In genomic region chr11:61627831-61628753, GRCh38 we compare ENCODE assay signal across 8 cellular contexts. TPM values are rescaled to one million over a fixed set of nuclear protein-coding genes. Genes with fewer than 3 reads are reported as not detected.
DNase-seq lines count a peak whose midpoint lies in the region; ATAC-seq and TF ChIP-seq lines count a peak whose summit lies in the region.

No MANE protein-coding gene starts in this region.

- no peaks in the 10 kb centered on the region for H3K9me3 Mint-ChIP-seq in activated naive CD4-positive, alpha-beta T cell treated with anti-CD3 and anti-CD28 coated beads for 36 hours

- no peaks in the 10 kb centered on the region for H3K4me1 ChIP-seq in BE2C

- H3K27me3 ChIP-seq in BE2C, result no peaks in the 10 kb centered on the region

- H3K9me3 ChIP-seq in BE2C, result no peaks in the 10 kb centered on the region

- DNase-seq in BE2C, result peak; percentile 65
- peak; percentile 31 for DNase-seq in H4 (ENCODE audit: low spot score)
- DNase-seq in NCI-H774 (lab: John Stamatoyannopoulos, UW), result peak; percentile 63
- peak; percentile 68 for DNase-seq in activated naive CD4-positive, alpha-beta T cell treated with anti-CD3 and anti-CD28 coated beads for 36 hours
- DNase-seq in head of caudate nucleus, result peak in 41 of 42 donors; percentile 19 to 82 (median 64)
- DNase-seq in putamen (ENCODE audit: low spot score), result peak; percentile 22

- ATAC-seq in GM18909 (IDR thresholded peaks at IDR 0.05; ENCODE audit: poor library complexity, unreplicated experiment) (no peak), GM21786 (IDR thresholded peaks at IDR 0.05; ENCODE audit: unreplicated experiment) (no peak)

- H3K4me1 Mint-ChIP-seq in activated naive CD4-positive, alpha-beta T cell treated with anti-CD3 and anti-CD28 coated beads for 36 hours (ENCODE audit: low read depth), result no peaks in the 10 kb centered on the region

- intact Hi-C loops in activated naive CD4-positive, alpha-beta T cell treated with anti-CD3 and anti-CD28 coated beads for 36 hours (cut with micrococcal nuclease), result loop anchor here (1.0 to 5.0 kb wide), 3 partner anchors 41 to 182 kb away; no protein-coding TSS in a partner anchor
- intact Hi-C loops in head of caudate nucleus (cut with DNase I), result no loop called here

- H3K4me3 ChIP-seq in BE2C (ENCODE audit: low read depth, low read length), result no peak overlapping the region

- peak; percentile 80 for TF ChIP-seq CTCF in BE2C (IDR thresholded peaks at IDR 0.05; ENCODE audit: low read depth, low read length)

- no peaks in the 10 kb centered on the region for H3K27me3 Mint-ChIP-seq in activated naive CD4-positive, alpha-beta T cell treated with anti-CD3 and anti-CD28 coated beads for 36 hours (ENCODE audit: low read depth)

- H3K4me3 Mint-ChIP-seq in activated naive CD4-positive, alpha-beta T cell treated with anti-CD3 and anti-CD28 coated beads for 36 hours, result no peak overlapping the region

- no peaks in the 10 kb centered on the region for H3K36me3 Mint-ChIP-seq in activated naive CD4-positive, alpha-beta T cell treated with anti-CD3 and anti-CD28 coated beads for 36 hours (ENCODE audit: low read depth)

- no peak overlapping the region for H3K27ac Mint-ChIP-seq in activated naive CD4-positive, alpha-beta T cell treated with anti-CD3 and anti-CD28 coated beads for 36 hours

- CTCF ChIA-PET in activated naive CD4-positive, alpha-beta T cell treated with anti-CD3 and anti-CD28 coated beads for 36 hours (lab: Charles Lee), result interaction anchor here (0.6 to 2.0 kb wide), 6 partner anchors 10 to 1543 kb away, joined by 3 to 8 read pairs (median 4); no protein-coding TSS in a partner anchor

- H3K36me3 ChIP-seq in BE2C, result no peaks in the 10 kb centered on the region

RNA-seq across cellular contexts. Expression of gene SYT7, which starts 47.2 kb away (rescaled TPM):
- polyA plus RNA-seq in BE2C (2012; ENCODE audit: insufficient read depth, insufficient read length, low read depth), result 7.6 TPM
- total RNA-seq in H4 (2014; rRNA removed; shearing (Covaris generic)), result 1.9 and 10.8 TPM in 2 replicates
- total RNA-seq in activated naive CD4-positive, alpha-beta T cell treated with anti-CD3 and anti-CD28 coated beads for 36 hours, result not detected

RNA-seq across cellular contexts. Expression of gene DAGLA, which starts 52.1 kb away (rescaled TPM):
- polyA plus RNA-seq in BE2C (2012; ENCODE audit: insufficient read depth, insufficient read length, low read depth), result 13.7 TPM
- total RNA-seq in H4 (2014; rRNA removed; shearing (Covaris generic)), result 0.68 and 0.83 TPM in 2 replicates
- total RNA-seq in activated naive CD4-positive, alpha-beta T cell treated with anti-CD3 and anti-CD28 coated beads for 36 hours, result under 1 TPM; 0.02 to 0.07 TPM
